Comparison of ENCODE assay signal across 15 cellular contexts in the genomic region with DNA sequence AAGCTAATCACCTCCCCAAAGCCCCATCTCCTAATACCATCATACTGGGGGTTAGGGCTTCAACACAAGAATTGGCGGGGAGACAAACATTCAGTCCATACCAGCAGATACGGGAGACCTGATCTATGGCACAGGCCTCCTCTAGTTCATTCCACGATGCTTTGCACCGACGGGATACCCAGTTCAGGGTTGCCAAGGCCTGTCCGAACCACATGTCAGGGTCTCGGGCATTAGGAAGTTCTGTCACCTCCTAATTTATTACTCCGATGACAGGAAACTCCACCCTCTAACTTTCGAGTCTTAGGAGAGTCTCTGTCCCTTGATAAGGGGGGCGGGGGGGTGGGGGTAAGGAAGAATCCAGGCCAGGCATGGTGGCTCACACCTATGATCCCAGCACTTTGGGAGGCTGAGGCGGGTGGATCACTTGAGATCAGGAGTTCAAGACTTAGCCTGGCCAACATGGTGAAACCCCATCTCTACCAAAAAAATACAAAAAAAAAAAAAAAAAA. TPM values are rescaled to one million over a fixed set of nuclear protein-coding genes. Genes with fewer than 3 reads are reported as not detected.
A peak's percentile ranks its signal among the peaks of the same experiment; 100 is the strongest.
DNase-seq lines count a peak whose midpoint lies in the region; ATAC-seq and TF ChIP-seq lines count a peak whose summit lies in the region.
"Had no signal": no experiment of that assay in that cellular context is flagged by ENCODE, and none has a peak within 500 bp of the region (broad histone marks: within the 10 kb centered on the region; RNA-seq: fewer than 3 reads in every experiment).

No MANE protein-coding gene starts in this region.

- H3K36me3 Mint-ChIP-seq in chondrocyte (ENCODE audit: low read depth), result no peaks in the 10 kb centered on the region

- H3K27ac Mint-ChIP-seq in chondrocyte (ENCODE audit: unreplicated experiment), result no peak overlapping the region
- H3K27ac Mint-ChIP-seq: CD4-positive, alpha-beta T cell; HFFc6 had no signal

- H3K9me3 ChIP-seq in left ventricle myocardium inferior (replicated peaks), result no peaks in the 10 kb centered on the region
- H3K9me3 ChIP-seq in sigmoid colon, result no peaks in the 10 kb centered on the region
- no peaks in the 10 kb centered on the region for H3K9me3 ChIP-seq in SJCRH30 (replicated peaks)
- H3K9me3 ChIP-seq: BLaER1 had no signal

- H3K36me3 ChIP-seq in left ventricle myocardium inferior, result no peaks in the 10 kb centered on the region
- no peaks in the 10 kb centered on the region for H3K36me3 ChIP-seq in sigmoid colon
- H3K36me3 ChIP-seq in SJCRH30, result no peaks in the 10 kb centered on the region
- H3K36me3 ChIP-seq: BLaER1 had no signal

- H3K4me1 Mint-ChIP-seq in chondrocyte (ENCODE audit: low read depth), result peaks cover 15% of the 10 kb centered on the region

- no peak for TF ChIP-seq POLR2A in sigmoid colon (IDR thresholded peaks at IDR 0.05)

- H3K27me3 ChIP-seq in left ventricle myocardium inferior (ENCODE audit: low read depth), result no peaks in the 10 kb centered on the region
- peaks cover 6 to 47% (median 11%) of the 10 kb centered on the region in 3 donors for H3K27me3 ChIP-seq in sigmoid colon
- H3K27me3 ChIP-seq in SJCRH30, result no peaks in the 10 kb centered on the region
- H3K27me3 ChIP-seq: BLaER1 had no signal

- TF ChIP-seq EP300 in sigmoid colon (IDR thresholded peaks at IDR 0.05), result no peak

- no peak for ATAC-seq in GM19023 (IDR thresholded peaks at IDR 0.05; ENCODE audit: unreplicated experiment)

- H3K27me3 Mint-ChIP-seq in chondrocyte (ENCODE audit: low read depth), result peaks cover 4% of the 10 kb centered on the region

- peak; percentile 9 for DNase-seq in cardiac septum (ENCODE audit: low spot score)
- no peak for DNase-seq in left ventricle myocardium inferior
- peak; percentile 22 for DNase-seq in chondrocyte (ENCODE audit: low spot score)
- peak; percentile 13 for DNase-seq in sigmoid colon
- DNase-seq in dedifferentiated amniotic fluid mesenchymal stem cell (ENCODE audit: extremely low spot score), result no peak
- no peak for DNase-seq in SJCRH30
- DNase-seq: 8988T; AML-193; Calu3; CD4-positive, alpha-beta T cell; DMS 273 treated with DMSO at 0.1 percent for 48 hours; HCEC 1CT had no signal

- H3K4me3 Mint-ChIP-seq in chondrocyte (ENCODE audit: unreplicated experiment), result no peak overlapping the region
- H3K4me3 Mint-ChIP-seq: CD4-positive, alpha-beta T cell; HFFc6 had no signal

- no peaks in the 10 kb centered on the region for H3K9me3 Mint-ChIP-seq in chondrocyte (ENCODE audit: low read depth)
- H3K9me3 Mint-ChIP-seq: CD4-positive, alpha-beta T cell; HFFc6 had no signal

- peaks cover 19% of the 10 kb centered on the region for H3K4me1 ChIP-seq in left ventricle myocardium inferior
- peaks cover 0 to 6% (median 0%) of the 10 kb centered on the region in 4 donors for H3K4me1 ChIP-seq in sigmoid colon
- no peaks in the 10 kb centered on the region for H3K4me1 ChIP-seq in SJCRH30

- WGBS in sigmoid colon, 2 donors, result 88 to 90% methylated on average over 11 of the region's 11 CpGs

- H3K4me3 ChIP-seq in left ventricle myocardium inferior (no peak overlapping the region), sigmoid colon (no peak overlapping the region), SJCRH30 (no peak overlapping the region)
- H3K4me3 ChIP-seq: BLaER1 had no signal

- H3K27ac ChIP-seq in left ventricle myocardium inferior (replicated peaks) (no peak overlapping the region), sigmoid colon (no peak overlapping the region), SJCRH30 (no peak overlapping the region)
- H3K27ac ChIP-seq: BLaER1 had no signal

- intact Hi-C loops in cardiac septum (cut with DNase I), result no loop called here
- intact Hi-C loops in left ventricle myocardium inferior (cut with micrococcal nuclease), result no loop called here
- intact Hi-C loops in sigmoid colon (cut with DNase I), result no loop called here

- TF ChIP-seq CTCF in left ventricle myocardium inferior (IDR thresholded peaks at IDR 0.05; ENCODE audit: borderline replicate concordance), result no peak
- no peak for TF ChIP-seq CTCF in chondrocyte (IDR thresholded peaks at IDR 0.05)
- no peak for TF ChIP-seq CTCF in sigmoid colon (IDR thresholded peaks at IDR 0.05)

RNA-seq across cellular contexts. Expression of a gene that starts 23.8 kb away (rescaled TPM):
- total RNA-seq in cardiac septum (15.2 TPM), left ventricle myocardium inferior (15.2 TPM), chondrocyte (0.80 to 4.0 TPM (median 3.7 TPM) in 3 replicates), sigmoid colon (1 to 10 TPM; 2.7 to 4.6 (median 3.6) TPM)
- polyA plus RNA-seq in sigmoid colon, result 1 to 10 TPM in 2 of 3 donors, under 1 TPM in 1; 0.23 to 2.1 (median 1.2) TPM
- 3.5 and 4.0 TPM in 2 replicates for total RNA-seq in SJCRH30 (2014; rRNA removed; shearing (Covaris generic))

Comparison
In these comparisons a context has a peak if more than half of its experiments do, and no peak if none do; other contexts are left out.
1. DNase-seq: peak in cardiac septum (single experiment), chondrocyte (single experiment) and sigmoid colon (single experiment); none in left ventricle myocardium inferior (single experiment), dedifferentiated amniotic fluid mesenchymal stem cell (single experiment) and SJCRH30 (0 of 2).